11 cellular contexts compared by ENCODE assay signal in the genomic region with DNA sequence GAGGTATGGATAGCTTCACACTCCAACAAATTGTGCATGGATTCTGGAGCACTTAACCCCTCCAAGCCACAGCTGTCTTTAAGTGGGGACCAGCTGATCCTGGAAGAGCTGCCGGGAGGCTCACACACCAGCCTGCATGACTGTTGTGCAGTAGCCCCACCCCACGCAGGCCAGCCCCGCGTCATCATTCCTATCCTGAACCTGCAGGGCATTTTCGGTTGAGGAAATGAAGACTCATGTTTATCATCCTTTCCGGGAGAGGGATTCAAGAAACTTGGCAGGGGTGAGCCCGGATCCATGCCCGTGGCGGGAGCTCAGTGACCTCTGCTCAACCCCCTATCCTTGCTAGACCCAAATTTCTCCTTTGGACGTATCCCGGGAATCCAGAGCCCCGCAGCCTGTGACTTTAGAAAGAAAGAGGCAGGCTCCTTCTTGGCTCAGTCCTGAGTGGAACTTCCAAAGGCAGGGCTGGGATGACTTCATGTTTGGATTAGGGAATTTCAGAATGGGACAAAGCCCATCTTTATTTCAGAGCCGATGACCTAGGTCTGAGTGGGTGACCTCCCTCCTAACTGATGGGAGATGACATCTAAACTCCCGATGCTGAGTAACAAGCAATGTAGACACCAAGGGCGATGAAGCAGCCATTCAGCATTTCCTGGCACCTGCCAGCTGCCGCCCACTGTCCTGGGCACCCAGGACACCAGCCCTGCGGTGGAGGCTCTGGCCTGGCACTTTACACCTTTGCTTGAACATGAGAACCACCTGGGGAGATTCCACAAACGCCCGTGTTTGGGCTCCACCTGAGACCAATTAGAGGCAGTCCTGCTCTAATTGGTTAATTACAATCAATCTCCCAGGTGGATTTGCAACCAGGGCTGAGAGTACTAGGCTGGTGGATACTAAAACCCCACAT. TPM values are rescaled to one million over a fixed set of nuclear protein-coding genes. Genes with fewer than 3 reads are reported as not detected.
DNase-seq lines count a peak whose midpoint lies in the region; ATAC-seq, FAIRE-seq and TF ChIP-seq lines count a peak whose summit lies in the region.
"Had no signal": no experiment of that assay in that cellular context is flagged by ENCODE, and none has a peak within 500 bp of the region (broad histone marks: within the 10 kb centered on the region; RNA-seq: fewer than 3 reads in every experiment).

No MANE protein-coding gene starts in this region.

- peaks cover 11% of the 10 kb centered on the region for H3K4me1 Mint-ChIP-seq in neural crest cell

- no peak overlapping the region for H3K9ac ChIP-seq in H1 (replicated peaks in 1 of 4; ENCODE audit: extremely low read depth in 1 of 4, low read depth in 3 of 4, low read length in 3 of 4)

- H2AFZ ChIP-seq in H1 (ENCODE audit: low read length), result no peak overlapping the region

- peak overlapping the region; percentile 57 for H3K4me3 Mint-ChIP-seq in neural crest cell
- H3K4me3 Mint-ChIP-seq: activated CD8-positive, alpha-beta T cell treated with anti-CD3 and anti-CD28 coated beads for 36 hours; brain had no signal

- H2AK5ac ChIP-seq in H1 (ENCODE audit: low read depth, low read length), result no peak overlapping the region

- ATAC-seq in GM21528 (IDR thresholded peaks at IDR 0.05; ENCODE audit: low FRiP score, unreplicated experiment), result no peak
- ATAC-seq: activated CD8-positive, alpha-beta T cell treated with anti-CD3 and anti-CD28 coated beads for 36 hours had no signal

- H3K27me3 ChIP-seq in BJ (ENCODE audit: control insufficient read depth, insufficient read depth, low read length), result no peaks in the 10 kb centered on the region
- H3K27me3 ChIP-seq in H1 (replicated peaks in 1 of 4; ENCODE audit: control insufficient read depth in 3 of 4, extremely low read depth in 1 of 4, insufficient read depth in 3 of 4, low read length in 3 of 4), result no peaks in the 10 kb centered on the region; a peak in 2 of 7 replicates

- CTCF ChIA-PET in BJ (lab: Yijun Ruan, JAX), result interaction anchor here (1.0 to 7.5 kb wide), 5 partner anchors 10 to 322 kb away, joined by 3 to 65 read pairs (median 4); no protein-coding TSS in a partner anchor
- CTCF ChIA-PET in H1 (lab: Charles Lee; ENCODE audit: partially characterized antibody), result interaction anchor here (0.7 to 2.1 kb wide), 10 partner anchors 36 to 328 kb away, joined by 3 to 8 read pairs (median 4); no protein-coding TSS in a partner anchor

- TF ChIP-seq EP300 in H1 (IDR thresholded peaks at IDR 0.05; ENCODE audit: borderline replicate concordance in 1 of 2, low read depth in 2 of 2, low read length in 2 of 2), result no peak

- H2BK5ac ChIP-seq in H1 (ENCODE audit: low read depth, low read length), result no peak overlapping the region

- H3K27ac ChIP-seq in H1 (ENCODE audit: low read depth, low read length), result no peak overlapping the region
- H3K27ac ChIP-seq: thoracic aorta had no signal

- H3K27me3 Mint-ChIP-seq in neural crest cell (ENCODE audit: low read depth), result peaks cover 9% of the 10 kb centered on the region

- no peaks in the 10 kb centered on the region for H3K9me3 Mint-ChIP-seq in neural crest cell

- no peak overlapping the region for H4K5ac ChIP-seq in H1 (ENCODE audit: insufficient read length, low read depth, low read length)

- H2BK20ac ChIP-seq in H1 (ENCODE audit: low read length), result no peak overlapping the region

- no peak overlapping the region for H2BK12ac ChIP-seq in H1 (ENCODE audit: low read depth, low read length)

- no peaks in the 10 kb centered on the region for H3K79me1 ChIP-seq in H1 (ENCODE audit: low read depth, low read length)

- H3K18ac ChIP-seq in H1 (ENCODE audit: extremely low read depth, low read length), result no peak overlapping the region

- POLR2A ChIA-PET in BJ (lab: Charles Lee) (no interaction called here), H1 (lab: Charles Lee; ENCODE audit: partially characterized antibody) (no interaction called here)

- H3K4ac ChIP-seq in H1 (replicated peaks; ENCODE audit: insufficient read length, low read depth, low read length), result no peak overlapping the region

- TF ChIP-seq RAD21 in H1 (IDR thresholded peaks at IDR 0.05 in 1 of 2, conservative IDR thresholded peaks at IDR 0.05 in 1 of 2; ENCODE audit: low read depth in 2 of 2, low read length in 2 of 2), result no peak

- no peaks in the 10 kb centered on the region for H3K36me3 ChIP-seq in BJ (ENCODE audit: control insufficient read depth, insufficient read depth, low read length)
- no peaks in the 10 kb centered on the region for H3K36me3 ChIP-seq in H1 (ENCODE audit: control insufficient read depth in 2 of 4, insufficient read depth in 4 of 4, low read length in 3 of 4)
- H3K36me3 ChIP-seq: thoracic aorta had no signal

- H3K36me3 Mint-ChIP-seq in neural crest cell (ENCODE audit: low read depth), result peaks cover 2% of the 10 kb centered on the region
- H3K36me3 Mint-ChIP-seq: brain had no signal

- no peak overlapping the region for H2BK15ac ChIP-seq in H1 (ENCODE audit: low read length)

- no peak overlapping the region for H2BK120ac ChIP-seq in H1 (replicated peaks; ENCODE audit: low read depth, low read length)

- peaks cover 0 to 5% (median 2%) of the 10 kb centered on the region in 4 experiments; a peak in 4 of 7 replicates for H3K4me1 ChIP-seq in H1 (replicated peaks in 1 of 4; ENCODE audit: control insufficient read depth in 3 of 4, insufficient read depth in 4 of 4, low read length in 3 of 4)

- no peak for FAIRE-seq in H1 (lab: Jason Lieb, UNC)

- TF ChIP-seq POLR2A in H1 (IDR thresholded peaks at IDR 0.05; ENCODE audit: control extremely low read depth in 1 of 2, low read depth in 2 of 2, low read length in 2 of 2), result no peak

- H3K9me3 ChIP-seq in H1 (ENCODE audit: insufficient read depth in 2 of 2, low read depth in 1 of 2, low read length in 1 of 2), result 0 out of 4 replicates have a peak, but pooled peaks cover 0 to 4% of the 10 kb centered on the region in 2 experiments

- H3K14ac ChIP-seq in H1 (ENCODE audit: insufficient read length), result no peak overlapping the region

- H3K27ac Mint-ChIP-seq in neural crest cell (ENCODE audit: unreplicated experiment), result no peak overlapping the region
- H3K27ac Mint-ChIP-seq: activated CD8-positive, alpha-beta T cell treated with anti-CD3 and anti-CD28 coated beads for 36 hours; brain had no signal

- 0 out of 2 replicates have a peak overlapping the region, but pooled peaks have one; percentile 3 for H4K8ac ChIP-seq in H1 (ENCODE audit: extremely low read depth, insufficient read depth, low read length)

- no peak overlapping the region for H3K23ac ChIP-seq in H1 (ENCODE audit: insufficient read length)

- DNase-seq in BJ (ENCODE audit: low read depth), result peak; percentile 41
- DNase-seq in LHCN-M2 (ENCODE audit: low read depth), result peak; percentile 13
- DNase-seq in H1 (ENCODE audit: low read depth in 1 of 2, low spot score in 2 of 2), result no peak
- DNase-seq in neural crest cell (ENCODE audit: low read depth, low spot score), result no peak
- DNase-seq in NCI-H2107 (lab: John Stamatoyannopoulos, UW), result no peak
- no peak for DNase-seq in activated CD4-positive, alpha-beta T cell treated with anti-CD3 and anti-CD28 coated beads for 4 hours
- no peak for DNase-seq in NOMO-1 treated with dmso at 0.1 percent for 144 hours (lab: John Stamatoyannopoulos, UW; ENCODE audit: unreplicated experiment)
- DNase-seq: activated CD8-positive, alpha-beta T cell treated with anti-CD3 and anti-CD28 coated beads for 36 hours had no signal

- no peak overlapping the region for H4K91ac ChIP-seq in H1 (replicated peaks; ENCODE audit: insufficient read length, low read length)

- TF ChIP-seq CTCF in BJ (IDR thresholded peaks at IDR 0.05; ENCODE audit: insufficient read depth, low read depth, low read length) (no peak), H1 (IDR thresholded peaks at IDR 0.05; ENCODE audit: control extremely low read depth in 1 of 3, insufficient read depth in 1 of 3, low read depth in 1 of 3, low read length in 3 of 3) (no peak), neural crest cell (conservative IDR thresholded peaks at IDR 0.05) (no peak)

- no peaks in the 10 kb centered on the region for H3K79me2 ChIP-seq in H1 (ENCODE audit: control insufficient read depth in 1 of 2, insufficient read depth in 2 of 2, low read length in 2 of 2)

- no peak overlapping the region for H3K4me2 ChIP-seq in H1 (ENCODE audit: insufficient read depth in 1 of 2, low read depth in 2 of 2, low read length in 2 of 2)

- H4K20me1 ChIP-seq in H1 (replicated peaks in 1 of 2; ENCODE audit: control insufficient read depth in 1 of 2, insufficient read depth in 2 of 2, low read length in 2 of 2), result no peaks in the 10 kb centered on the region

- H3K4me3 ChIP-seq in BJ (ENCODE audit: low read depth, low read length) (no peak overlapping the region), H1 (ENCODE audit: extremely low read depth in 1 of 4, insufficient read depth in 2 of 4, low read depth in 3 of 4, low read length in 4 of 4) (no peak overlapping the region)
- H3K4me3 ChIP-seq: thoracic aorta had no signal

- WGBS in H1 (ENCODE audit: extremely low coverage in 1 of 2, insufficient coverage in 1 of 2, insufficient read length in 1 of 2, insufficient replicate concordance in 2 of 2, low coverage in 1 of 2, low lambda C conversion rate in 2 of 2, missing lambda C conversion rate in 1 of 2), 2 experiments, result 87% methylated on average over 19 of the region's 19 CpGs; no CpG with 5 or more reads in 1 of the 2 experiments

- no peaks in the 10 kb centered on the region for H3K23me2 ChIP-seq in H1 (ENCODE audit: low read depth, low read length)

- no peak overlapping the region for H3K56ac ChIP-seq in H1 (replicated peaks; ENCODE audit: insufficient read length, low read depth, low read length)

TF ChIP-seq in H1, 55 proteins besides CTCF, POLR2A, EP300 and RAD21 (continues in another document):
- TF ChIP-seq, protein P1, sequence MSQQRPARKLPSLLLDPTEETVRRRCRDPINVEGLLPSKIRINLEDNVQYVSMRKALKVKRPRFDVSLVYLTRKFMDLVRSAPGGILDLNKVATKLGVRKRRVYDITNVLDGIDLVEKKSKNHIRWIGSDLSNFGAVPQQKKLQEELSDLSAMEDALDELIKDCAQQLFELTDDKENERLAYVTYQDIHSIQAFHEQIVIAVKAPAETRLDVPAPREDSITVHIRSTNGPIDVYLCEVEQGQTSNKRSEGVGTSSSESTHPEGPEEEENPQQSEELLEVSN (IDR thresholded peaks at IDR 0.05), result no peak
- TF ChIP-seq BACH1 (IDR thresholded peaks at IDR 0.05; ENCODE audit: low read length), result no peak

RNA-seq across cellular contexts. Expression of a gene that starts 43.3 kb away (rescaled TPM):
- 3.4 and 4.9 TPM in 2 replicates for polyA plus RNA-seq in BJ (2011; rRNA removed)
- 14.0 and 22.5 TPM in 2 replicates for polyA minus RNA-seq in BJ (2011; rRNA and poly(A)+ RNA removed)
- 2.8 and 6.0 TPM in 2 replicates for total RNA-seq in LHCN-M2 (2014; rRNA removed)
- polyA plus RNA-seq in LHCN-M2 (2012), result 22.8 TPM
- total RNA-seq in H1 (2021; fragmentation: NEBNext Ultra II Directional; extraction: Animal tissue kit (Norgen Biotek cat#: 25700)), result 53.2 and 62.0 TPM in 2 replicates
- polyA plus RNA-seq in H1 (2011; rRNA removed), result 7.9 and 21.2 TPM in 2 replicates
- polyA plus RNA-seq in H1 (2011; cell fraction: cytosol; rRNA removed), result 7.9 TPM
- 27.3 TPM for polyA plus RNA-seq in H1 (2011; cell fraction: nucleus; rRNA removed)
- polyA plus RNA-seq in H1 (2012, experiment 1 of 2), result 44.6 to 50.3 TPM (median 45.5 TPM) in 4 replicates
- 28.6 TPM for polyA plus RNA-seq in H1 (2012, experiment 2 of 2)
- polyA plus RNA-seq in H1 (2013, experiment 1 of 2), result 36.4 TPM
- polyA plus RNA-seq in H1 (2013, experiment 2 of 2), result 34.4 TPM
- 20.8 and 26.6 TPM in 2 replicates for polyA minus RNA-seq in H1 (2011; rRNA and poly(A)+ RNA removed)
- 35.2 TPM for polyA minus RNA-seq in H1 (2011; cell fraction: cytosol; rRNA and poly(A)+ RNA removed)
- polyA minus RNA-seq in H1 (2011; cell fraction: nucleus; rRNA and poly(A)+ RNA removed), result 37.7 TPM
- 41.2 and 44.6 TPM in 2 replicates for total RNA-seq in neural crest cell

Comparison
In these comparisons a context has a peak if more than half of its experiments do, and no peak if none do; other contexts are left out.
1. DNase-seq: peak in BJ (single experiment) and LHCN-M2 (single experiment); none in H1 (0 of 2), neural crest cell (single experiment), NCI-H2107 (single experiment), activated CD4-positive, alpha-beta T cell treated with anti-CD3 and anti-CD28 coated beads for 4 hours (0 of 2) and NOMO-1 treated with dmso at 0.1 percent for 144 hours (single experiment).